In the genomic region with DNA sequence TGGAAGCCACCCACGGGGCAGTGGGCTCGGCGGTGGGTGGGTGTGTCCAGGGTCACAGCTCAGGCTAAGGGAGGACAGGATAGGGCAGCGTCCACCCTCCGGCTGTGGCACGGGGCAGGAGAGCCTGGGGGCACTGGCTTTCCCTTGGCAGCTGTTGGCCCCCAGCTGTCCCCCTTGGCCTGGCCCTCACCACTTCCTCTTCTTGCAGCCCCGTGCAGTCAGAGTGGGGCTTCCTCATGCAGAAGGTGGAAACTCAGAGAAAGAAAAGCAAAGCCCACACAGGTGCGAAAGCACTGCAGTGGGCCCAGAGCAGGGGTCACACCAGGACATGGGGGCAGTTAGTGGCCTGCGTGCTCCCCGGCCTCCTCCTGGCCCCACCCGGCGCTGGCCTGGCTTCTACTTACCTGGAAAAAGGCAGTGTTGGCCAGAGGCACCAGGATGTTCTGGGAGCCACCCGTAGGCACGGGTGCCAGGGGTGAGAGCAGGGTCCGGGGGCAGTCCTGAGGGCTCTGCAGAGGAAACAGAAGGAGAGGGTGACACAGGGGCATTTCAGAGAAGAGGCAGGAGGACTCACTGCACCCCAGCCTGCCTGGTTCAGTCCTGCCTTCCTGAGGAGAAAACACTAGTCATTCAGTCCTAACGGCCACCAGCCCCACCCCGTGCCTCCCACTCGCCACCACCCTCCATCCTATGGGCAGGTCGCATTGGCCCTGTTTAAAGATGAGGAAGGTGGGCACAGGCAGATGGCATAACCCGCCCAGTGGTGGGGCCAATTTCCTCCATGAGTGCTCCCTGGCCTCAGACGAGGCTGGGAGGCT, we compare ENCODE assay signal across 9 cellular contexts. TPM values are rescaled to one million over a fixed set of nuclear protein-coding genes. Genes with fewer than 3 reads are reported as not detected.
A peak's percentile ranks its signal among the peaks of the same experiment; 100 is the strongest.
DNase-seq lines count a peak whose midpoint lies in the region; ATAC-seq and TF ChIP-seq lines count a peak whose summit lies in the region.
"Had no signal": no experiment of that assay in that cellular context is flagged by ENCODE, and none has a peak within 500 bp of the region (broad histone marks: within the 10 kb centered on the region; RNA-seq: fewer than 3 reads in every experiment).

No MANE protein-coding gene starts in this region.

- H3K36me3 Mint-ChIP-seq in osteocyte (ENCODE audit: unreplicated experiment), result peaks cover 26% of the 10 kb centered on the region
- H3K36me3 Mint-ChIP-seq in progenitor cell of endocrine pancreas (ENCODE audit: insufficient read depth), result no peaks in the 10 kb centered on the region

- H3K27ac Mint-ChIP-seq in osteocyte (ENCODE audit: unreplicated experiment) (no peak overlapping the region), progenitor cell of endocrine pancreas (no peak overlapping the region)

- no peaks in the 10 kb centered on the region for H3K9me3 Mint-ChIP-seq in osteocyte (ENCODE audit: unreplicated experiment)
- H3K9me3 Mint-ChIP-seq in progenitor cell of endocrine pancreas (ENCODE audit: low read depth), result no peaks in the 10 kb centered on the region

- intact Hi-C loops in Right ventricle myocardium superior (cut with DNase I), result no loop called here

- DNase-seq in AML-193 (lab: John Stamatoyannopoulos, UW) (peak; percentile 85 to 92), NCI-H1694 (lab: John Stamatoyannopoulos, UW) (peak; percentile 26), Right ventricle myocardium superior (peak; percentile 67), NCI-H446 treated with DMSO at 0.1 percent for 48 hours (lab: John Stamatoyannopoulos, UW) (no peak), osteocyte (ENCODE audit: extremely low spot score, unreplicated experiment) (no peak), progenitor cell of endocrine pancreas (ENCODE audit: low spot score, unreplicated experiment) (no peak), SW 1271 (lab: John Stamatoyannopoulos, UW) (no peak)

- H3K4me3 Mint-ChIP-seq in osteocyte (ENCODE audit: unreplicated experiment) (no peak overlapping the region), progenitor cell of endocrine pancreas (ENCODE audit: low read depth) (no peak overlapping the region)

- H3K27me3 Mint-ChIP-seq in osteocyte (ENCODE audit: unreplicated experiment) (no peaks in the 10 kb centered on the region), progenitor cell of endocrine pancreas (no peaks in the 10 kb centered on the region)

- ATAC-seq in GM19351 (IDR thresholded peaks at IDR 0.05; ENCODE audit: unreplicated experiment) (peak; percentile 74), Right ventricle myocardium superior (ENCODE audit: poor library complexity) (peak; percentile 33)

- no peak for TF ChIP-seq CTCF in osteocyte (IDR thresholded peaks at IDR 0.05)
- no peak for TF ChIP-seq CTCF in progenitor cell of endocrine pancreas (IDR thresholded peaks at IDR 0.05; ENCODE audit: unreplicated experiment)

- H3K4me1 Mint-ChIP-seq in osteocyte (ENCODE audit: unreplicated experiment), result peaks cover 19% of the 10 kb centered on the region
- peaks cover 3% of the 10 kb centered on the region for H3K4me1 Mint-ChIP-seq in progenitor cell of endocrine pancreas (ENCODE audit: low read depth)

RNA-seq across cellular contexts. Expression of gene PLXND1, which starts 28.3 kb away (rescaled TPM):
- total RNA-seq in Right ventricle myocardium superior (53.1 TPM), osteocyte (316 and 358 TPM in 2 replicates), progenitor cell of endocrine pancreas (17.6 and 18.0 TPM in 2 replicates)

RNA-seq across cellular contexts. Expression of gene H1-8, which starts 35.2 kb away (rescaled TPM):
- not detected for total RNA-seq in Right ventricle myocardium superior
- not detected in 2 replicates for total RNA-seq in osteocyte
- not detected in 2 replicates for total RNA-seq in progenitor cell of endocrine pancreas
- total RNA-seq: T-helper 2 cell treated with Interferon-gamma antibody and Interleukin-4, amounts not matched to agents 100 ng/mL and 5 ng/mL, for 36 hours had no signal

RNA-seq across cellular contexts. Expression of gene RHO, which starts 49.7 kb away (rescaled TPM):
- not detected for total RNA-seq in Right ventricle myocardium superior
- not detected in 2 replicates for total RNA-seq in osteocyte
- 0.10 TPM in 1 of 2 replicates, not detected in the other for total RNA-seq in progenitor cell of endocrine pancreas
- total RNA-seq: T-helper 2 cell treated with Interferon-gamma antibody and Interleukin-4, amounts not matched to agents 100 ng/mL and 5 ng/mL, for 36 hours had no signal

Comparison
In these comparisons a context has a peak if more than half of its experiments do, and no peak if none do; other contexts are left out.
1. DNase-seq: peak in AML-193 (2 of 2), NCI-H1694 (single experiment) and Right ventricle myocardium superior (single experiment); none in NCI-H446 treated with DMSO at 0.1 percent for 48 hours (single experiment), osteocyte (single experiment), progenitor cell of endocrine pancreas (single experiment) and SW 1271 (0 of 2).